ENCODE assay signal across 14 cellular contexts in the genomic region with DNA sequence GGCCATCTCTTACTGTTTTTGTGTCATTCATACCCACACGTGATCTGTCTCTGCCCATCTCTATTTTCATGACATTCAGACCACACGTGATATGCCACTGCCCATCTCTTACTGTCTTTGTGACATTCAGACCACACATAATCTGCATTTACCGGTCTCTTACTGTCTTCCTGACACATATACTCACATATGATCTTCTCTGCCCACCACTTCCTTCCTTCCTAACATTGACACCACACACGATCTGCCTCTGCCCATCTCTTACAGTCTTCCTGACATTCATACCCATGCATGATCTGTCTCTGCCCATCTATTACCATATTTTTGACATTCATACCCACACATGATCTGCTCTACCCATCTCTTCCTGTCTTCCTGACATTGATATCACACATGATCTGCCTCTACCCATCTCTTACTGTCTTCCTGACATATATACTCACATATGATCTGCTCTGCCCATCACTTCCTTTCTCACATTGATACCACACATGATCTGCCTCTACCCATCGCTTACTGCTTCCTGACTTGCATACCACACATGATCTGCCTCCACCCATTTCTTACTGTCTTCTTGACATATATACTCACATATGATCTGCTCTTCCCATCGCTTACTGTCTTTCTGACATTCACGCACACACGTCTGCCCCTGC. TPM values are rescaled to one million over a fixed set of nuclear protein-coding genes. Genes with fewer than 3 reads are reported as not detected.
DNase-seq lines count a peak whose midpoint lies in the region; ATAC-seq and TF ChIP-seq lines count a peak whose summit lies in the region.
"Had no signal": no experiment of that assay in that cellular context is flagged by ENCODE, and none has a peak within 500 bp of the region (broad histone marks: within the 10 kb centered on the region; RNA-seq: fewer than 3 reads in every experiment).

No MANE protein-coding gene starts in this region.

- H3K9me3 ChIP-seq in CD8-positive, alpha-beta T cell (ENCODE audit: low read length) = no peaks in the 10 kb centered on the region
- H3K9me3 ChIP-seq in T-helper 17 cell (ENCODE audit: control insufficient read depth, low read length, poor library complexity, severe bottlenecking) (peaks cover 3% of the 10 kb centered on the region), sigmoid colon (no peaks in the 10 kb centered on the region)
- H3K9me3 ChIP-seq: BE2C had no signal

- TF ChIP-seq EP300 in sigmoid colon (IDR thresholded peaks at IDR 0.05) = no peak

- H3K36me3 ChIP-seq in CD8-positive, alpha-beta T cell (ENCODE audit: insufficient read depth, low read length) = no peaks in the 10 kb centered on the region
- H3K36me3 ChIP-seq in sigmoid colon = no peaks in the 10 kb centered on the region
- H3K36me3 ChIP-seq: BE2C had no signal

- no peak overlapping the region for H3K4me3 ChIP-seq in CD8-positive, alpha-beta T cell (ENCODE audit: low read depth, low read length)
- no peak overlapping the region for H3K4me3 ChIP-seq in sigmoid colon
- H3K4me3 ChIP-seq: GM23338 had no signal

- H3K4me3 Mint-ChIP-seq in activated T-cell treated with anti-CD3 and anti-CD28 coated beads, Interleukin-2, amount 50 U/mL, for 72 hours = no peak overlapping the region
- H3K4me3 Mint-ChIP-seq in CD8-positive, alpha-beta T cell = no peak overlapping the region
- H3K4me3 Mint-ChIP-seq in T-helper 17 cell (no peak overlapping the region), natural killer cell (no peak overlapping the region)
- H3K4me3 Mint-ChIP-seq: GM23338 had no signal

- POLR2A ChIA-PET in CD8-positive, alpha-beta T cell (lab: Charles Lee) = no interaction called here

- TF ChIP-seq POLR2A in sigmoid colon (IDR thresholded peaks at IDR 0.05) = no peak

- H3K4me1 Mint-ChIP-seq in activated T-cell treated with anti-CD3 and anti-CD28 coated beads, Interleukin-2, amount 50 U/mL, for 72 hours (ENCODE audit: low read depth) = no peaks in the 10 kb centered on the region
- peaks cover 17% of the 10 kb centered on the region for H3K4me1 Mint-ChIP-seq in CD8-positive, alpha-beta T cell (ENCODE audit: low read depth)
- H3K4me1 Mint-ChIP-seq in T-helper 17 cell (no peaks in the 10 kb centered on the region), natural killer cell (no peaks in the 10 kb centered on the region)
- H3K4me1 Mint-ChIP-seq: GM23338 had no signal

- in situ Hi-C loops in ACHN (cut with HindIII; ENCODE audit: low pct_ligation_motif_present, low pct_unique_long_range_greater_than_20kb, low sequenced_read_pairs) = no loop called here

- no peak overlapping the region for H3K27ac Mint-ChIP-seq in activated T-cell treated with anti-CD3 and anti-CD28 coated beads, Interleukin-2, amount 50 U/mL, for 72 hours
- no peak overlapping the region for H3K27ac Mint-ChIP-seq in CD8-positive, alpha-beta T cell
- H3K27ac Mint-ChIP-seq in T-helper 17 cell (no peak overlapping the region), natural killer cell (no peak overlapping the region)
- H3K27ac Mint-ChIP-seq: GM23338 had no signal

- TF ChIP-seq CTCF in CD8-positive, alpha-beta T cell (IDR thresholded peaks at IDR 0.05) = no peak
- TF ChIP-seq CTCF in natural killer cell (IDR thresholded peaks at IDR 0.05) (no peak), sigmoid colon (IDR thresholded peaks at IDR 0.05) (no peak)

- no peaks in the 10 kb centered on the region for H3K36me3 Mint-ChIP-seq in activated T-cell treated with anti-CD3 and anti-CD28 coated beads, Interleukin-2, amount 50 U/mL, for 72 hours (ENCODE audit: insufficient read depth in 2 of 2)
- H3K36me3 Mint-ChIP-seq in CD8-positive, alpha-beta T cell = no peaks in the 10 kb centered on the region
- H3K36me3 Mint-ChIP-seq in T-helper 17 cell (ENCODE audit: low read depth) (no peaks in the 10 kb centered on the region), natural killer cell (no peaks in the 10 kb centered on the region)

- CTCF ChIA-PET in CD8-positive, alpha-beta T cell (lab: Charles Lee) = no interaction called here

- H3K27me3 ChIP-seq in CD8-positive, alpha-beta T cell (ENCODE audit: insufficient read depth, low read length) = no peaks in the 10 kb centered on the region
- no peaks in the 10 kb centered on the region for H3K27me3 ChIP-seq in sigmoid colon
- H3K27me3 ChIP-seq: BE2C had no signal

- intact Hi-C loops in CD8-positive, alpha-beta T cell (cut with DNase I, micrococcal nuclease) = no loop called here
- intact Hi-C loops in natural killer cell (cut with micrococcal nuclease) (no loop called here), sigmoid colon (cut with DNase I) (no loop called here)

- H3K9me3 Mint-ChIP-seq in activated T-cell treated with anti-CD3 and anti-CD28 coated beads, Interleukin-2, amount 50 U/mL, for 72 hours = no peaks in the 10 kb centered on the region
- H3K9me3 Mint-ChIP-seq in CD8-positive, alpha-beta T cell = no peaks in the 10 kb centered on the region
- no peaks in the 10 kb centered on the region for H3K9me3 Mint-ChIP-seq in natural killer cell
- H3K9me3 Mint-ChIP-seq: GM23338 had no signal

- H3K27me3 Mint-ChIP-seq in activated T-cell treated with anti-CD3 and anti-CD28 coated beads, Interleukin-2, amount 50 U/mL, for 72 hours (ENCODE audit: low read depth) = no peaks in the 10 kb centered on the region
- H3K27me3 Mint-ChIP-seq in CD8-positive, alpha-beta T cell (ENCODE audit: low read depth) = no peaks in the 10 kb centered on the region
- H3K27me3 Mint-ChIP-seq in T-helper 17 cell = no peaks in the 10 kb centered on the region
- no peaks in the 10 kb centered on the region for H3K27me3 Mint-ChIP-seq in natural killer cell (ENCODE audit: low read depth in 2 of 2)

- DNase-seq in activated T-cell treated with anti-CD3 and anti-CD28 coated beads, Interleukin-2, amount 50 U/mL, for 72 hours = no peak
- no peak for DNase-seq in activated T-cell treated with anti-CD3 and anti-CD28 coated beads, Interleukin-2, amount 50 U/mL, for 48 hours
- DNase-seq in CD8-positive, alpha-beta T cell = no peak
- DNase-seq in T-helper 17 cell (no peak), natural killer cell (no peak), sigmoid colon (no peak), ACHN (no peak)
- DNase-seq: BE2C, DMS53, GF-D8, H7, IMR-90 had no signal

- ATAC-seq in activated T-cell treated with anti-CD3 and anti-CD28 coated beads, Interleukin-2, amount 50 U/mL, for 72 hours (replicated peaks in 1 of 2) = peak; percentile 44 to 48
- ATAC-seq in CD8-positive, alpha-beta T cell = peak; percentile 34
- peak; percentile 40 for ATAC-seq in T-helper 17 cell
- peak in 2 of 3 donors; percentile 43 to 58 for ATAC-seq in natural killer cell
- ATAC-seq: GM23338 had no signal

- H3K27ac ChIP-seq in CD8-positive, alpha-beta T cell (ENCODE audit: low read depth, low read length) = no peak overlapping the region
- no peak overlapping the region for H3K27ac ChIP-seq in sigmoid colon
- H3K27ac ChIP-seq: C4-2B had no signal

- 75 to 87% methylated on average over 8 of the region's 8 CpGs for WGBS in sigmoid colon, 2 donors

- H3K4me1 ChIP-seq in CD8-positive, alpha-beta T cell (ENCODE audit: insufficient read depth, low read length) = peaks cover 58% of the 10 kb centered on the region
- no peaks in the 10 kb centered on the region for H3K4me1 ChIP-seq in sigmoid colon
- H3K4me1 ChIP-seq: BE2C had no signal

RNA-seq across cellular contexts. Expression of a gene that starts 36.1 kb away (rescaled TPM):
- total RNA-seq in activated T-cell treated with anti-CD3 and anti-CD28 coated beads, Interleukin-2, amount 50 U/mL, for 72 hours = 1 to 10 TPM; 3.2 to 4.9 TPM
- 10 to 100 TPM; 50.6 to 52.2 TPM for total RNA-seq in CD8-positive, alpha-beta T cell
- total RNA-seq in T-helper 17 cell = 10 to 100 TPM in 1 of 2 donors, 1 to 10 TPM in 1; 9.9 to 11.8 TPM
- 1 to 10 TPM; 4.5 to 6.9 (median 4.6) TPM for total RNA-seq in natural killer cell
- total RNA-seq in sigmoid colon = 10 to 100 TPM; 10.7 to 15.3 (median 13.2) TPM
- 10 to 100 TPM in 1 of 3 donors, 1 to 10 TPM in 2; 2.4 to 10.2 (median 3.9) TPM for polyA plus RNA-seq in sigmoid colon
